ENCODE assay signal across 27 cellular contexts in the genomic region with DNA sequence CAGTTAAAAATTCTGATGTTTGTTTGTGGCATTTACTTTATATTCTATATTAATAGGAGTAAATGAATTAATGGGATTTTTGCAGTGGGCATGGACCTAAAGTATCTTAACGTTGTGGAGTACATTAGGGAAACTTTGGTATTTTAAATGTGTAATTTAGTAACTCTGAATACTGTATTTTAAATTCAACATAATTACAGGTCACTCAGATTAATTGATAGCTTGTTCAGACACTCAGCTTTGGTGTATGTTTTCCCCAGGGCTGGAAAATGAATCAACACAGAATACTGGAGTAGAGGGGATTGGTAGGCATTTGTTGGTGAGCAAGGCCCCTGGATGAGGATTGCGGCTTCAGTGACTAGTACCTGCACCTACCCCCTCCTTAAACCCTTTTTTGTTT.
A peak's percentile ranks its signal among the peaks of the same experiment; 100 is the strongest.
DNase-seq lines count a peak whose midpoint lies in the region; ATAC-seq and TF ChIP-seq lines count a peak whose summit lies in the region.
"Had no signal": no experiment of that assay in that cellular context is flagged by ENCODE, and none has a peak within 500 bp of the region (broad histone marks: within the 10 kb centered on the region; RNA-seq: fewer than 3 reads in every experiment).

No MANE protein-coding gene starts in this region.

- peaks cover 7% of the 10 kb centered on the region for H3K36me3 Mint-ChIP-seq in memory B cell
- H3K36me3 Mint-ChIP-seq in activated CD4-positive, alpha-beta T cell treated with anti-CD3 and anti-CD28 coated beads, Interleukin-2, amount 10 ng/mL, durations not matched to agents 7 days and 5 days (ENCODE audit: low read depth): peaks cover 4% of the 10 kb centered on the region
- H3K36me3 Mint-ChIP-seq: activated naive CD8-positive, alpha-beta T cell treated with anti-CD3 and anti-CD28 coated beads, Interleukin-2, amount 10 ng/mL, durations not matched to agents 7 days and 5 days had no signal

- ATAC-seq in Panc1 (no peak), memory B cell (ENCODE audit: low read depth) (no peak), GM21390 (IDR thresholded peaks at IDR 0.05; ENCODE audit: unreplicated experiment) (no peak)
- ATAC-seq: gastrocnemius medialis, left lobe of liver, right cardiac atrium had no signal

- CTCF ChIA-PET in HEK293 (lab: Yijun Ruan, JAX) (interaction anchor here (1.9 kb wide), 1 partner anchor 10 kb away, joined by 10 read pairs; no protein-coding TSS in a partner anchor), Panc1 (lab: Charles Lee) (no interaction called here)
- CTCF ChIA-PET in activated CD4-positive, alpha-beta T cell treated with anti-CD3 and anti-CD28 coated beads, Interleukin-2, amount 10 ng/mL, durations not matched to agents 7 days and 5 days (lab: Charles Lee): interaction anchor here (0.8 kb wide), 1 partner anchor 69 kb away, joined by 3 read pairs; no protein-coding TSS in a partner anchor

- H2AFZ ChIP-seq in smooth muscle cell (ENCODE audit: low read depth): no peak overlapping the region
- H2AFZ ChIP-seq: parathyroid adenoma had no signal

- no peaks in the 10 kb centered on the region for H3F3A ChIP-seq in smooth muscle cell (ENCODE audit: low read depth)

- WGBS in smooth muscle cell (ENCODE audit: low lambda C conversion rate): 28% methylated on average over 2 of the region's 2 CpGs

- no peaks in the 10 kb centered on the region for H3K36me3 ChIP-seq in HEK293 (ENCODE audit: control insufficient read depth in 2 of 2, insufficient read depth in 1 of 2, low read length in 2 of 2)
- H3K36me3 ChIP-seq in Panc1 (ENCODE audit: control insufficient read depth, insufficient read depth, low read length): no peaks in the 10 kb centered on the region
- no peaks in the 10 kb centered on the region for H3K36me3 ChIP-seq in smooth muscle cell (ENCODE audit: low read depth)
- no peaks in the 10 kb centered on the region for H3K36me3 ChIP-seq in tibial artery
- H3K36me3 ChIP-seq: gastrocnemius medialis had no signal

- DNase-seq in Panc1 (ENCODE audit: low read depth, low spot score) (no peak), memory B cell (ENCODE audit: low spot score in 2 of 2) (no peak), smooth muscle cell (lab: John Stamatoyannopoulos, UW; ENCODE audit: unreplicated experiment) (no peak), NAMALWA (ENCODE audit: low spot score) (no peak), tibial artery (no peak)
- no peak for DNase-seq in activated CD4-positive, alpha-beta T cell treated with anti-CD3 and anti-CD28 coated beads, Interleukin-2, amount 10 ng/mL, durations not matched to agents 7 days and 5 days
- DNase-seq: activated CD8-positive, alpha-beta memory T cell treated with anti-CD3 and anti-CD28 coated beads for 24 hours; activated gamma-delta T cell; activated naive CD8-positive, alpha-beta T cell treated with anti-CD3 and anti-CD28 coated beads, Interleukin-2, amount 10 ng/mL, durations not matched to agents 7 days and 5 days; central memory CD4-positive, alpha-beta T cell; DMS79; gastrocnemius medialis; hypothalamus; MG63; NCI-H2029; NCI-H2227 treated with DMSO at 0.1 percent for 48 hours; right cardiac atrium; SK-N-SH; stimulated activated CD4-positive, alpha-beta T cell treated with anti-CD3 and anti-CD28 coated beads, Interleukin-2, amount 100 ng/mL, for 48 hours; substantia nigra had no signal

- TF ChIP-seq CTCF in HEK293 (tag by site-specific recombination; IDR thresholded peaks at IDR 0.05) (no peak), Panc1 (IDR thresholded peaks at IDR 0.05) (no peak), smooth muscle cell (IDR thresholded peaks at IDR 0.05; ENCODE audit: borderline replicate concordance, insufficient read depth, poor library complexity, severe bottlenecking) (no peak), tibial artery (IDR thresholded peaks at IDR 0.05) (no peak)

- H3K4me1 ChIP-seq in HEK293 (ENCODE audit: control insufficient read depth, insufficient read depth, low read length) (peaks cover 48% of the 10 kb centered on the region), Panc1 (ENCODE audit: control insufficient read depth, insufficient read depth, low read length) (peaks cover 99% of the 10 kb centered on the region), smooth muscle cell (ENCODE audit: low read depth) (peaks cover 55% of the 10 kb centered on the region), tibial artery (peaks cover 0 to 68% (median 46%) of the 10 kb centered on the region in 4 donors)

- H3K4me2 ChIP-seq in smooth muscle cell: no peak overlapping the region
- H3K4me2 ChIP-seq: SK-N-SH had no signal

- H4K20me1 ChIP-seq in smooth muscle cell (ENCODE audit: low read depth): peaks cover 88% of the 10 kb centered on the region

- H3K27me3 Mint-ChIP-seq in memory B cell: no peaks in the 10 kb centered on the region
- H3K27me3 Mint-ChIP-seq in activated CD4-positive, alpha-beta T cell treated with anti-CD3 and anti-CD28 coated beads, Interleukin-2, amount 10 ng/mL, durations not matched to agents 7 days and 5 days: peaks cover 22% of the 10 kb centered on the region
- H3K27me3 Mint-ChIP-seq: dendritic cell treated with granulocyte-macrophage colony-stimulating factor and Interleukin-4, amounts not matched to agents 40 ng/mL and 50 ng/mL, for 4 days had no signal

- no peak overlapping the region for H3K4me3 ChIP-seq in HEK293 (ENCODE audit: low read depth, low read length)
- no peak overlapping the region for H3K4me3 ChIP-seq in Panc1 (ENCODE audit: low read depth in 2 of 2, low read length in 2 of 2)
- no peak overlapping the region for H3K4me3 ChIP-seq in smooth muscle cell
- no peak overlapping the region for H3K4me3 ChIP-seq in tibial artery
- H3K4me3 ChIP-seq: gastrocnemius medialis, MG63 had no signal

- intact Hi-C loops in Panc1 (cut with micrococcal nuclease; ENCODE audit: unreplicated experiment) (no loop called here), tibial artery (cut with DNase I; ENCODE audit: low total_unique reads) (loop anchor here (5.0 to 10.0 kb wide), 2 partner anchors 56 to 118 kb away; partner anchors contain the start of gene TRIO)

- H3K27ac ChIP-seq in HEK293 (ENCODE audit: extremely low read depth, low read depth, low read length): no peak overlapping the region; the same call in 1 of the 2 replicates
- peak overlapping the region; percentile 96 for H3K27ac ChIP-seq in Panc1 (ENCODE audit: low read length)
- H3K27ac ChIP-seq in smooth muscle cell (ENCODE audit: low read depth): peak overlapping the region; percentile 20
- no peak overlapping the region for H3K27ac ChIP-seq in tibial artery
- H3K27ac ChIP-seq: C4-2B, gastrocnemius medialis, parathyroid adenoma had no signal

- H3K9me3 ChIP-seq in HEK293 (ENCODE audit: control insufficient read depth, insufficient read depth, low read depth, low read length) (no peaks in the 10 kb centered on the region), Panc1 (ENCODE audit: control insufficient read depth, insufficient read depth, low read depth, low read length) (no peaks in the 10 kb centered on the region), smooth muscle cell (replicated peaks; ENCODE audit: low read depth) (no peaks in the 10 kb centered on the region), tibial artery (no peaks in the 10 kb centered on the region)
- H3K9me3 ChIP-seq: gastrocnemius medialis, SK-N-SH had no signal

- no TSS peak for BruUV-seq in Panc1 (replicated peaks; lab: Mats Ljungman, UMichigan)

- H3K9ac ChIP-seq in smooth muscle cell (ENCODE audit: low read depth): no peak overlapping the region
- H3K9ac ChIP-seq: parathyroid adenoma, SK-N-SH had no signal

- H3K79me2 ChIP-seq in smooth muscle cell (ENCODE audit: low read depth): peaks cover 94% of the 10 kb centered on the region

- peaks cover 56% of the 10 kb centered on the region for H3K4me1 Mint-ChIP-seq in memory B cell
- peaks cover 12% of the 10 kb centered on the region for H3K4me1 Mint-ChIP-seq in activated CD4-positive, alpha-beta T cell treated with anti-CD3 and anti-CD28 coated beads, Interleukin-2, amount 10 ng/mL, durations not matched to agents 7 days and 5 days

- H3K9me3 Mint-ChIP-seq in memory B cell: peaks cover 5% of the 10 kb centered on the region
- H3K9me3 Mint-ChIP-seq in activated CD4-positive, alpha-beta T cell treated with anti-CD3 and anti-CD28 coated beads, Interleukin-2, amount 10 ng/mL, durations not matched to agents 7 days and 5 days: peaks cover 8% of the 10 kb centered on the region
- H3K9me3 Mint-ChIP-seq: nephron had no signal

- POLR2A ChIA-PET in HEK293 (lab: Yijun Ruan, JAX) (no interaction called here), Panc1 (lab: Charles Lee) (no interaction called here)
- POLR2A ChIA-PET in activated CD4-positive, alpha-beta T cell treated with anti-CD3 and anti-CD28 coated beads, Interleukin-2, amount 10 ng/mL, durations not matched to agents 7 days and 5 days (lab: Charles Lee): no interaction called here

- H3K27ac Mint-ChIP-seq in memory B cell: peak overlapping the region; percentile 77
- H3K27ac Mint-ChIP-seq in activated CD4-positive, alpha-beta T cell treated with anti-CD3 and anti-CD28 coated beads, Interleukin-2, amount 10 ng/mL, durations not matched to agents 7 days and 5 days: no peak overlapping the region
- H3K27ac Mint-ChIP-seq: activated naive CD8-positive, alpha-beta T cell treated with anti-CD3 and anti-CD28 coated beads, Interleukin-2, amount 10 ng/mL, durations not matched to agents 7 days and 5 days; dendritic cell treated with granulocyte-macrophage colony-stimulating factor and Interleukin-4, amounts not matched to agents 40 ng/mL and 50 ng/mL, for 4 days; nephron had no signal

- H3K27me3 ChIP-seq in Panc1 (ENCODE audit: control insufficient read depth, insufficient read depth, low read length) (no peaks in the 10 kb centered on the region), smooth muscle cell (ENCODE audit: low read depth) (no peaks in the 10 kb centered on the region), tibial artery (no peaks in the 10 kb centered on the region)
- H3K27me3 ChIP-seq: gastrocnemius medialis, MG63 had no signal

- in situ Hi-C loops in Panc1 (cut with HindIII; ENCODE audit: low pct_unique_long_range_greater_than_20kb, low sequenced_read_pairs): no loop called here

- H3K4me3 Mint-ChIP-seq in memory B cell: no peak overlapping the region
- H3K4me3 Mint-ChIP-seq in activated CD4-positive, alpha-beta T cell treated with anti-CD3 and anti-CD28 coated beads, Interleukin-2, amount 10 ng/mL, durations not matched to agents 7 days and 5 days: no peak overlapping the region
- H3K4me3 Mint-ChIP-seq: activated naive CD8-positive, alpha-beta T cell treated with anti-CD3 and anti-CD28 coated beads, Interleukin-2, amount 10 ng/mL, durations not matched to agents 7 days and 5 days; dendritic cell treated with granulocyte-macrophage colony-stimulating factor and Interleukin-4, amounts not matched to agents 40 ng/mL and 50 ng/mL, for 4 days; nephron had no signal

TF ChIP-seq in HEK293, 187 proteins besides CTCF, POLR2A, EP300 and RAD21:
- TF ChIP-seq ZNF211 (tag by site-specific recombination; IDR thresholded peaks at IDR 0.05; ENCODE audit: low read depth): no peak
- peak; percentile 97 for TF ChIP-seq SP7 (tag by site-specific recombination; IDR thresholded peaks at IDR 0.05)

Comparison
In these comparisons a context has a peak if more than half of its experiments do, and no peak if none do; other contexts are left out.
1. H3K27ac ChIP-seq: peak in Panc1 (single experiment) and smooth muscle cell (single experiment); none in HEK293 (single experiment) and tibial artery (0 of 2).